Comparison of ENCODE assay signal across 1 cellular context in genomic region chr7:27606270-27607209, GRCh38.
TF ChIP-seq lines count a peak whose summit lies in the region.

No MANE protein-coding gene starts in this region.

TF ChIP-seq in HEK293, 187 proteins besides CTCF, POLR2A, EP300 and RAD21 (continued from another document):
- TF ChIP-seq ZNF513 (tag by site-specific recombination; IDR thresholded peaks at IDR 0.05) (no peak), ZNF660 (tag by site-specific recombination; IDR thresholded peaks at IDR 0.05) (peak; percentile 19; the same call in 1 of the 2 replicates), ZNF654 (tag by site-specific recombination; IDR thresholded peaks at IDR 0.05; ENCODE audit: low read depth) (no peak), HOXA7 (CRISPR knock-in tag; IDR thresholded peaks at IDR 0.05; ENCODE audit: borderline replicate concordance) (no peak), ZEB2 (tag by site-specific recombination; IDR thresholded peaks at IDR 0.05) (peak; percentile 66; the same call in 1 of the 2 replicates), ZNF311 (tag by site-specific recombination; IDR thresholded peaks at IDR 0.05; ENCODE audit: borderline replicate concordance) (no peak), ZNF768 (tag by site-specific recombination; IDR thresholded peaks at IDR 0.05) (no peak), ZFHX2 (tag by site-specific recombination; conservative IDR thresholded peaks at IDR 0.05) (no peak), ZNF530 (tag by site-specific recombination; IDR thresholded peaks at IDR 0.05; ENCODE audit: low read depth) (no peak), ZNF280C (tag by site-specific recombination; IDR thresholded peaks at IDR 0.05) (no peak), FEZF1 (tag by site-specific recombination; IDR thresholded peaks at IDR 0.05) (peak; percentile 96), ZNF26 (tag by site-specific recombination; IDR thresholded peaks at IDR 0.05) (no peak), ZNF585B (tag by site-specific recombination; IDR thresholded peaks at IDR 0.05) (no peak), BCL11A (tag by site-specific recombination; IDR thresholded peaks at IDR 0.05; ENCODE audit: low read depth) (peak; percentile 70; the same call in 1 of the 2 replicates), ZNF707 (tag by site-specific recombination; IDR thresholded peaks at IDR 0.05) (no peak), ATF2 (tag by site-specific recombination; IDR thresholded peaks at IDR 0.05; ENCODE audit: low read depth) (peak; percentile 48; the same call in 1 of the 2 replicates), ZNF791 (tag by site-specific recombination; IDR thresholded peaks at IDR 0.05) (no peak), ZBTB26 (tag by site-specific recombination; optimal IDR thresholded peaks at IDR 0.05) (no peak), ZNF341 (tag by site-specific recombination; IDR thresholded peaks at IDR 0.05; ENCODE audit: low read depth) (no peak; the same call in none of the 2 replicates), ZNF423 (tag by site-specific recombination; IDR thresholded peaks at IDR 0.05) (no peak), ZNF76 (tag by site-specific recombination; IDR thresholded peaks at IDR 0.05; ENCODE audit: borderline replicate concordance, low read depth) (no peak), ZNF843 (tag by site-specific recombination; IDR thresholded peaks at IDR 0.05) (peak; percentile 94), ZNF148 (tag by site-specific recombination; IDR thresholded peaks at IDR 0.05; ENCODE audit: borderline replicate concordance) (no peak), ZNF776 (tag by site-specific recombination; IDR thresholded peaks at IDR 0.05; ENCODE audit: borderline replicate concordance) (no peak), GLI2 (tag by site-specific recombination; IDR thresholded peaks at IDR 0.05; ENCODE audit: borderline replicate concordance, low read depth) (peak; percentile 77; the same call in 1 of the 2 replicates), ZNF239 (tag by site-specific recombination; IDR thresholded peaks at IDR 0.05) (no peak), KLF9 (tag by site-specific recombination; IDR thresholded peaks at IDR 0.05; ENCODE audit: low read depth) (no peak), ZNF426 (tag by site-specific recombination; IDR thresholded peaks at IDR 0.05) (no peak), ZNF558 (tag by site-specific recombination; IDR thresholded peaks at IDR 0.05) (no peak), ZNF248 (tag by site-specific recombination; IDR thresholded peaks at IDR 0.05) (no peak), ZNF785 (tag by site-specific recombination; IDR thresholded peaks at IDR 0.05) (no peak), GLI4 (tag by site-specific recombination; IDR thresholded peaks at IDR 0.05) (no peak), ZNF449 (tag by site-specific recombination; IDR thresholded peaks at IDR 0.05) (no peak), ZNF48 (tag by site-specific recombination; IDR thresholded peaks at IDR 0.05) (no peak), ZBTB8A (tag by site-specific recombination; IDR thresholded peaks at IDR 0.05) (peak; percentile 18; the same call in 1 of the 2 replicates), ZBTB49 (tag by site-specific recombination; IDR thresholded peaks at IDR 0.05; ENCODE audit: low read depth) (no peak), ZNF169 (tag by site-specific recombination; IDR thresholded peaks at IDR 0.05) (no peak), ZNF174 (tag by site-specific recombination; IDR thresholded peaks at IDR 0.05) (no peak), REPIN1 (tag by site-specific recombination; IDR thresholded peaks at IDR 0.05; ENCODE audit: low read depth) (no peak), ZNF140 (tag by site-specific recombination; IDR thresholded peaks at IDR 0.05) (no peak), ZNF610 (tag by site-specific recombination; IDR thresholded peaks at IDR 0.05; ENCODE audit: borderline replicate concordance) (no peak), TSHZ1 (tag by site-specific recombination; IDR thresholded peaks at IDR 0.05; ENCODE audit: borderline replicate concordance) (peak; percentile 30; the same call in 1 of the 2 replicates), ZNF138 (tag by site-specific recombination; IDR thresholded peaks at IDR 0.05; ENCODE audit: borderline replicate concordance) (no peak)
TF ChIP-seq in HEK293: peak in this region for 53.
